In genomic region chr12:470133-470532, GRCh38 we compare ENCODE assay signal across 13 cellular contexts.
"Had no signal": no experiment of that assay in that cellular context is flagged by ENCODE, and none has a peak within 500 bp of the region (broad histone marks: within the 10 kb centered on the region; RNA-seq: fewer than 3 reads in every experiment).

No MANE protein-coding gene starts in this region.

- H3K27ac ChIP-seq: breast epithelium had no signal

- H3K36me3 ChIP-seq: ascending aorta, breast epithelium had no signal

- FAIRE-seq: endometrium, kidney had no signal

- H3K79me2 ChIP-seq: hepatocyte had no signal

- DNase-seq: activated naive CD4-positive, alpha-beta T cell treated with Interleukin-2 at 50 U/mL for 16 hours; activated naive CD8-positive, alpha-beta T cell treated with anti-CD3 and anti-CD28 coated beads, Interleukin-2, amount 50 U/mL, for 24 hours; activated T-cell treated with anti-CD3 and anti-CD28 coated beads for 4 hours; kidney; stimulated activated CD4-positive, alpha-beta T cell treated with anti-CD3 and anti-CD28 coated beads, Interleukin-12 subunit alpha, Interleukin-12 subunit beta, amount 100 ng/mL, for 4 hours; stimulated activated CD4-positive, alpha-beta T cell treated with anti-CD3 and anti-CD28 coated beads, Interleukin-2, amount 100 ng/mL, for 24 hours had no signal

- H3K4me3 ChIP-seq: ascending aorta, breast epithelium, hepatocyte had no signal

- ATAC-seq: activated naive CD8-positive, alpha-beta T cell treated with anti-CD3 and anti-CD28 coated beads, Interleukin-2, amount 50 U/mL, for 24 hours; activated T-helper 17 cell treated with anti-CD3 and anti-CD28 coated beads, Interleukin-2, amount 50 U/mL, for 72 hours; esophagus mucosa; stimulated activated effector memory CD8-positive, alpha-beta T cell treated with anti-CD3 and anti-CD28 coated beads, Interleukin-12 subunit alpha, Interleukin-12 subunit beta, amount 100 ng/mL, for 72 hours had no signal

- H2AFZ ChIP-seq: hepatocyte had no signal

- H3K4me1 ChIP-seq: breast epithelium had no signal

- H3K27me3 ChIP-seq: ascending aorta, breast epithelium, hepatocyte had no signal

- H3K9me3 ChIP-seq: ascending aorta, breast epithelium had no signal
